ENCODE assay signal across 8 cellular contexts in the genomic region with DNA sequence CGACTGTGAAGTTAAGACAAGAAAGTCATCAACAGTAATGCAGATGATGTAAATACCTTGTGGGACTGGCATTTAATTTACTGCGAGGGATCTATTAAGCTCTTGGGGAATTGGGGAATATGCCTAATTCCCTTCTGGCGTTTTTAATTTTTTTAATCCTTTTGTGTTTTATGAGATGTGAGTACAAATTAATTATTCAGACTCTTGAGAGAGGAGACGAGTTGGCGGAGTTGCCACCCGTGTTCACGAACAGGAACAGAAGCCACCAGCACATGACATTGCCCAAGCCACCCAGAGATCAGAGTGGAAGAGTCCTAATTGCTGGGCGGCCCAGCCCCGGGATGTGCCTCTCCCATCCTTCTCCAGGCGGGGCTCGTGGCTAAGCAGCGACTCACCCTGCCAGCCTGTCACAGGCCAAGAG. TPM values are rescaled to one million over a fixed set of nuclear protein-coding genes. Genes with fewer than 3 reads are reported as not detected.
DNase-seq lines count a peak whose midpoint lies in the region; ATAC-seq lines count a peak whose summit lies in the region.

No MANE protein-coding gene starts in this region.

- no peak overlapping the region for H3K27ac Mint-ChIP-seq in activated CD4-positive, alpha-beta T cell treated with anti-CD3 and anti-CD28 coated beads, Interleukin-2, amount 10 ng/mL, durations not matched to agents 24 days and 14 days
- no peak overlapping the region for H3K27ac Mint-ChIP-seq in activated CD4-positive, alpha-beta memory T cell treated with anti-CD3 and anti-CD28 coated beads, Interleukin-2, amount 10 ng/mL, durations not matched to agents 7 days and 5 days
- peak overlapping the region; percentile 35 to 82 for H3K27ac Mint-ChIP-seq in stimulated activated naive CD8-positive, alpha-beta T cell treated with anti-CD3 and anti-CD28 coated beads, Interleukin-15, amount 100 ng/mL, for 72 hours

- no peak for ATAC-seq in stimulated activated naive CD8-positive, alpha-beta T cell treated with anti-CD3 and anti-CD28 coated beads, Interleukin-15, amount 100 ng/mL, for 72 hours
- ATAC-seq in GM19467 (IDR thresholded peaks at IDR 0.05; ENCODE audit: unreplicated experiment) (no peak), HG03097 (IDR thresholded peaks at IDR 0.05; ENCODE audit: low FRiP score, unreplicated experiment) (no peak)

- DNase-seq in activated CD4-positive, alpha-beta T cell treated with anti-CD3 and anti-CD28 coated beads, Interleukin-2, amount 10 ng/mL, durations not matched to agents 24 days and 14 days: no peak
- no peak for DNase-seq in activated CD4-positive, alpha-beta T cell treated with anti-CD3 and anti-CD28 coated beads, Interleukin-2, amount 50 U/mL, for 4 hours
- DNase-seq in activated CD4-positive, alpha-beta memory T cell treated with anti-CD3 and anti-CD28 coated beads, Interleukin-2, amount 10 ng/mL, durations not matched to agents 7 days and 5 days: no peak
- no peak for DNase-seq in stimulated activated naive CD8-positive, alpha-beta T cell treated with anti-CD3 and anti-CD28 coated beads, Interleukin-15, amount 100 ng/mL, for 72 hours
- no peak for DNase-seq in substantia nigra (lab: John Stamatoyannopoulos, UW)

- peak overlapping the region; percentile 74 for H3K4me3 ChIP-seq in iPS-18a (ENCODE audit: low read length)

- peak overlapping the region; percentile 60 for H3K4me3 Mint-ChIP-seq in activated CD4-positive, alpha-beta T cell treated with anti-CD3 and anti-CD28 coated beads, Interleukin-2, amount 10 ng/mL, durations not matched to agents 24 days and 14 days
- peak overlapping the region; percentile 14 for H3K4me3 Mint-ChIP-seq in activated CD4-positive, alpha-beta memory T cell treated with anti-CD3 and anti-CD28 coated beads, Interleukin-2, amount 10 ng/mL, durations not matched to agents 7 days and 5 days
- peak overlapping the region; percentile 74 to 84 for H3K4me3 Mint-ChIP-seq in stimulated activated naive CD8-positive, alpha-beta T cell treated with anti-CD3 and anti-CD28 coated beads, Interleukin-15, amount 100 ng/mL, for 72 hours

- no peaks in the 10 kb centered on the region for H3K36me3 ChIP-seq in iPS-18a (ENCODE audit: control insufficient read depth, low read depth, low read length)

- H3K9ac ChIP-seq in iPS-18a (ENCODE audit: low read length): no peak overlapping the region

- H3K27ac ChIP-seq in iPS-18a (ENCODE audit: low read length) (no peak overlapping the region), substantia nigra (ENCODE audit: low read depth, low read length, poor library complexity, severe bottlenecking) (no peak overlapping the region)

- CTCF ChIA-PET in activated CD4-positive, alpha-beta memory T cell treated with anti-CD3 and anti-CD28 coated beads, Interleukin-2, amount 10 ng/mL, durations not matched to agents 7 days and 5 days (lab: Charles Lee): interaction anchor here (1.6 to 2.6 kb wide), 9 partner anchors 10 to 207 kb away, joined by 4 to 15 read pairs (median 10); no protein-coding TSS in a partner anchor

- no peaks in the 10 kb centered on the region for H3K9me3 ChIP-seq in iPS-18a (ENCODE audit: control insufficient read depth, low read depth, low read length)

- H3K4me1 Mint-ChIP-seq in activated CD4-positive, alpha-beta T cell treated with anti-CD3 and anti-CD28 coated beads, Interleukin-2, amount 10 ng/mL, durations not matched to agents 24 days and 14 days: peaks cover 9% of the 10 kb centered on the region
- H3K4me1 Mint-ChIP-seq in activated CD4-positive, alpha-beta memory T cell treated with anti-CD3 and anti-CD28 coated beads, Interleukin-2, amount 10 ng/mL, durations not matched to agents 7 days and 5 days: peaks cover 12% of the 10 kb centered on the region
- peaks cover 16% of the 10 kb centered on the region for H3K4me1 Mint-ChIP-seq in stimulated activated naive CD8-positive, alpha-beta T cell treated with anti-CD3 and anti-CD28 coated beads, Interleukin-15, amount 100 ng/mL, for 72 hours

- H3K27me3 ChIP-seq in iPS-18a (ENCODE audit: control insufficient read depth, insufficient read depth, low read length): peaks cover 21% of the 10 kb centered on the region

- POLR2A ChIA-PET in activated CD4-positive, alpha-beta memory T cell treated with anti-CD3 and anti-CD28 coated beads, Interleukin-2, amount 10 ng/mL, durations not matched to agents 7 days and 5 days (lab: Charles Lee): no interaction called here

- H3K27me3 Mint-ChIP-seq in activated CD4-positive, alpha-beta T cell treated with anti-CD3 and anti-CD28 coated beads, Interleukin-2, amount 10 ng/mL, durations not matched to agents 24 days and 14 days: peaks cover 46% of the 10 kb centered on the region
- peaks cover 59% of the 10 kb centered on the region for H3K27me3 Mint-ChIP-seq in activated CD4-positive, alpha-beta memory T cell treated with anti-CD3 and anti-CD28 coated beads, Interleukin-2, amount 10 ng/mL, durations not matched to agents 7 days and 5 days
- peaks cover 70% of the 10 kb centered on the region for H3K27me3 Mint-ChIP-seq in stimulated activated naive CD8-positive, alpha-beta T cell treated with anti-CD3 and anti-CD28 coated beads, Interleukin-15, amount 100 ng/mL, for 72 hours

- peaks cover 4% of the 10 kb centered on the region for H3K4me1 ChIP-seq in iPS-18a (ENCODE audit: control insufficient read depth, low read depth, low read length)

- H3K36me3 Mint-ChIP-seq in activated CD4-positive, alpha-beta T cell treated with anti-CD3 and anti-CD28 coated beads, Interleukin-2, amount 10 ng/mL, durations not matched to agents 24 days and 14 days (ENCODE audit: low read depth): no peaks in the 10 kb centered on the region
- no peaks in the 10 kb centered on the region for H3K36me3 Mint-ChIP-seq in activated CD4-positive, alpha-beta memory T cell treated with anti-CD3 and anti-CD28 coated beads, Interleukin-2, amount 10 ng/mL, durations not matched to agents 7 days and 5 days (ENCODE audit: low read depth)

- intact Hi-C loops in activated CD4-positive, alpha-beta T cell treated with anti-CD3 and anti-CD28 coated beads, Interleukin-2, amount 10 ng/mL, durations not matched to agents 24 days and 14 days (cut with micrococcal nuclease): no loop called here

- H3K9me3 Mint-ChIP-seq in activated CD4-positive, alpha-beta T cell treated with anti-CD3 and anti-CD28 coated beads, Interleukin-2, amount 10 ng/mL, durations not matched to agents 24 days and 14 days: no peaks in the 10 kb centered on the region
- no peaks in the 10 kb centered on the region for H3K9me3 Mint-ChIP-seq in activated CD4-positive, alpha-beta memory T cell treated with anti-CD3 and anti-CD28 coated beads, Interleukin-2, amount 10 ng/mL, durations not matched to agents 7 days and 5 days
- no peaks in the 10 kb centered on the region for H3K9me3 Mint-ChIP-seq in stimulated activated naive CD8-positive, alpha-beta T cell treated with anti-CD3 and anti-CD28 coated beads, Interleukin-15, amount 100 ng/mL, for 72 hours

RNA-seq across cellular contexts. Expression of gene CRYBG1, which starts 0.5 kb away (rescaled TPM):
- 9.3 and 10.0 TPM in 2 replicates for total RNA-seq in activated CD4-positive, alpha-beta T cell treated with anti-CD3 and anti-CD28 coated beads, Interleukin-2, amount 10 ng/mL, durations not matched to agents 24 days and 14 days
- total RNA-seq in activated CD4-positive, alpha-beta memory T cell treated with anti-CD3 and anti-CD28 coated beads, Interleukin-2, amount 10 ng/mL, durations not matched to agents 7 days and 5 days: 10 to 100 TPM; 59.2 TPM

RNA-seq across cellular contexts. Expression of gene ATG5, which starts 34.4 kb away (rescaled TPM):
- total RNA-seq in activated CD4-positive, alpha-beta T cell treated with anti-CD3 and anti-CD28 coated beads, Interleukin-2, amount 10 ng/mL, durations not matched to agents 24 days and 14 days: 29.5 and 30.7 TPM in 2 replicates
- total RNA-seq in activated CD4-positive, alpha-beta memory T cell treated with anti-CD3 and anti-CD28 coated beads, Interleukin-2, amount 10 ng/mL, durations not matched to agents 7 days and 5 days: 10 to 100 TPM; 35.4 to 35.6 TPM

Comparison
In these comparisons a context has a peak if more than half of its experiments do, and no peak if none do; other contexts are left out.
1. H3K27ac Mint-ChIP-seq: peak in stimulated activated naive CD8-positive, alpha-beta T cell treated with anti-CD3 and anti-CD28 coated beads, Interleukin-15, amount 100 ng/mL, for 72 hours (2 of 2); none in activated CD4-positive, alpha-beta T cell treated with anti-CD3 and anti-CD28 coated beads, Interleukin-2, amount 10 ng/mL, durations not matched to agents 24 days and 14 days (single experiment) and activated CD4-positive, alpha-beta memory T cell treated with anti-CD3 and anti-CD28 coated beads, Interleukin-2, amount 10 ng/mL, durations not matched to agents 7 days and 5 days (single experiment).
2. H3K4me3 Mint-ChIP-seq: peak in every context shown above with its lines; median percentile 79 in stimulated activated naive CD8-positive, alpha-beta T cell treated with anti-CD3 and anti-CD28 coated beads, Interleukin-15, amount 100 ng/mL, for 72 hours; 60 in activated CD4-positive, alpha-beta T cell treated with anti-CD3 and anti-CD28 coated beads, Interleukin-2, amount 10 ng/mL, durations not matched to agents 24 days and 14 days; 14 in activated CD4-positive, alpha-beta memory T cell treated with anti-CD3 and anti-CD28 coated beads, Interleukin-2, amount 10 ng/mL, durations not matched to agents 7 days and 5 days.